17 cellular contexts compared by ENCODE assay signal in the genomic region with DNA sequence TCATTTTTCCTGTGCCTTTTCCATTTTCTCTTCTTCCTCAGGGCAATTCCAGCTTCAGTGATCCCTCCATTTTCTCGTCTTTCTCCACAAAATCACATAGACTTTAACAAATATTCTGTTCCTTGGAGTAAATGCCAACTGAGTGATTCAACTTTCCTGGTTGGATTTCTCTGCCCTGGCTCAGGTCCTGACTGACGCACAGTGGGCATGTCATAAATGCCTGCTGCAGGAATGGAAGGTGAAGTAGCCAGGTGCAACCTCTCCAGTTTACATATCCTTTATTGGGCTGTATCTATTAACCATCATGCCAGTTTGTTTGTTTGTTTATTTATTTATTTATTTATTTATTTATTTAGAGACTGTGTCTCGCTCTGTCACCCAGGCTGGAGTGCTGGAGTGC.
DNase-seq lines count a peak whose midpoint lies in the region; ATAC-seq, FAIRE-seq and TF ChIP-seq lines count a peak whose summit lies in the region.
"Had no signal": no experiment of that assay in that cellular context is flagged by ENCODE, and none has a peak within 500 bp of the region (broad histone marks: within the 10 kb centered on the region; RNA-seq: fewer than 3 reads in every experiment).

No MANE protein-coding gene starts in this region.

- BruUV-seq in HCT116 (replicated peaks; lab: Mats Ljungman, UMichigan) = no TSS peak

- CTCF ChIA-PET in HCT116 (lab: Charles Lee) = no interaction called here

- TF ChIP-seq RAD21 in HCT116 (IDR thresholded peaks at IDR 0.05; ENCODE audit: low read depth) = no peak

- TF ChIP-seq CTCF in HCT116 (IDR thresholded peaks at IDR 0.05 in 2 of 3, conservative IDR thresholded peaks at IDR 0.05 in 1 of 3; ENCODE audit: borderline replicate concordance in 1 of 3, insufficient read depth in 1 of 3, low read depth in 2 of 3, low read length in 2 of 3) = no peak
- TF ChIP-seq CTCF in keratinocyte (optimal IDR thresholded peaks at IDR 0.05 in 1 of 3, IDR thresholded peaks at IDR 0.05 in 1 of 3, conservative IDR thresholded peaks at IDR 0.05 in 1 of 3; ENCODE audit: extremely low read depth in 1 of 3, insufficient read depth in 2 of 3, low read length in 3 of 3) = no peak
- TF ChIP-seq CTCF in thoracic aorta (IDR thresholded peaks at IDR 0.05) = no peak

- DNase-seq in HCT116 (ENCODE audit: low read depth, low spot score) (no peak), adipocyte (ENCODE audit: low read depth) (peak; percentile 22), keratinocyte (ENCODE audit: low read depth, low spot score) (peak; percentile 9), thoracic aorta (ENCODE audit: low spot score) (no peak)
- DNase-seq: activated CD8-positive, alpha-beta T cell treated with anti-CD3 and anti-CD28 coated beads for 36 hours; C1 segment of cervical spinal cord; kidney glomerular epithelial cell; midbrain; NCI-H1092; stimulated activated CD4-positive, alpha-beta T cell treated with anti-CD3 and anti-CD28 coated beads, Interleukin-4, amount 100 ng/mL, for 24 hours; tibial artery had no signal

- H3K4me1 ChIP-seq in HCT116 (ENCODE audit: control insufficient read depth in 1 of 2, insufficient read depth in 2 of 2, low read length in 2 of 2) = peaks cover 25 to 37% of the 10 kb centered on the region in 2 experiments
- H3K4me1 ChIP-seq in adipocyte (ENCODE audit: control insufficient read depth, insufficient read depth, low read length) = peaks cover 27% of the 10 kb centered on the region
- peaks cover 12% of the 10 kb centered on the region for H3K4me1 ChIP-seq in keratinocyte (ENCODE audit: control insufficient read depth, extremely low read depth, insufficient read depth, low read length)
- peaks cover 25 to 48% of the 10 kb centered on the region in 2 donors for H3K4me1 ChIP-seq in thoracic aorta (ENCODE audit: control insufficient read depth in 1 of 2, low read depth in 2 of 2)

- H2AFZ ChIP-seq in HCT116 (ENCODE audit: low read depth, low read length, poor library complexity, severe bottlenecking) (no peak overlapping the region), keratinocyte (ENCODE audit: control insufficient read depth, low read length) (no peak overlapping the region)

- H3K27ac ChIP-seq in HCT116 (ENCODE audit: low read depth, low read length) (no peak overlapping the region), keratinocyte (ENCODE audit: control insufficient read depth, insufficient read depth, low read length) (no peak overlapping the region), thoracic aorta (peak overlapping the region; percentile 84 to 94)

- H3K9me3 ChIP-seq in HCT116 (ENCODE audit: control insufficient read depth in 1 of 2, insufficient read depth in 1 of 2, low read depth in 1 of 2, low read length in 2 of 2) (no peaks in the 10 kb centered on the region), adipocyte (ENCODE audit: control insufficient read depth, low read length) (no peaks in the 10 kb centered on the region), keratinocyte (ENCODE audit: control insufficient read depth, low read depth, low read length) (no peaks in the 10 kb centered on the region), thoracic aorta (no peaks in the 10 kb centered on the region)
- H3K9me3 ChIP-seq: tibial artery had no signal

- no peak for FAIRE-seq in keratinocyte (lab: Jason Lieb, UNC)
- FAIRE-seq: K562, RCC 7860 had no signal

- TF ChIP-seq POLR2A in HCT116 (IDR thresholded peaks at IDR 0.05; ENCODE audit: borderline replicate concordance, extremely low read depth, insufficient read depth, insufficient read length) = no peak

- ATAC-seq in HCT116 (no peak), thoracic aorta (ENCODE audit: insufficient number of reproducible peaks, low FRiP score, low read depth) (no peak), GM18511 (IDR thresholded peaks at IDR 0.05; ENCODE audit: unreplicated experiment) (no peak), HG02642 (IDR thresholded peaks at IDR 0.05; ENCODE audit: poor library complexity, unreplicated experiment) (no peak), GM21529 (IDR thresholded peaks at IDR 0.05; ENCODE audit: unreplicated experiment) (no peak)
- ATAC-seq: activated CD8-positive, alpha-beta T cell treated with anti-CD3 and anti-CD28 coated beads for 36 hours; esophagus mucosa; K562 had no signal

- no peaks in the 10 kb centered on the region for H3K79me2 ChIP-seq in HCT116 (ENCODE audit: insufficient read depth, low read length)
- no peaks in the 10 kb centered on the region for H3K79me2 ChIP-seq in keratinocyte (ENCODE audit: control insufficient read depth, insufficient read depth, low read length)

- no peaks in the 10 kb centered on the region for H3K9me2 ChIP-seq in HCT116 (ENCODE audit: insufficient read depth)

- H3K36me3 ChIP-seq in HCT116 (ENCODE audit: control insufficient read depth in 1 of 2, insufficient read depth in 2 of 2, low read length in 2 of 2) = no peaks in the 10 kb centered on the region
- H3K36me3 ChIP-seq in adipocyte (ENCODE audit: control insufficient read depth, insufficient read depth, low read length, severe bottlenecking) = no peaks in the 10 kb centered on the region
- no peaks in the 10 kb centered on the region for H3K36me3 ChIP-seq in keratinocyte (ENCODE audit: control insufficient read depth in 2 of 2, extremely low read depth in 1 of 2, insufficient read depth in 2 of 2, low read length in 2 of 2)
- no peaks in the 10 kb centered on the region for H3K36me3 ChIP-seq in thoracic aorta
- H3K36me3 ChIP-seq: tibial artery had no signal

- intact Hi-C loops in HCT116 (cut with micrococcal nuclease) = loop anchor here (5.0 kb wide), 1 partner anchor 94 kb away; the partner anchor contains the start of gene MEF2C

- H3K9ac ChIP-seq in HCT116 (ENCODE audit: low read length) = no peak overlapping the region
- H3K9ac ChIP-seq in adipocyte (ENCODE audit: low read length) = no peak overlapping the region
- no peak overlapping the region for H3K9ac ChIP-seq in keratinocyte (ENCODE audit: control insufficient read depth, extremely low read depth, insufficient read depth, low read length)

- dilution Hi-C loops in keratinocyte (cut with MboI; ENCODE audit: extremely low pct_ligation_motif_present, low sequenced_read_pairs) = no loop called here

- no peaks in the 10 kb centered on the region for H4K20me1 ChIP-seq in HCT116 (ENCODE audit: insufficient read depth)
- no peaks in the 10 kb centered on the region for H4K20me1 ChIP-seq in keratinocyte (ENCODE audit: control insufficient read depth, extremely low read depth, insufficient read depth, low read length)

- RAD21 ChIA-PET in HCT116 (lab: Charles Lee; ENCODE audit: low non-redundant PET in 1 of 2, low total read pairs in 2 of 2, uncharacterized antibody in 2 of 2, unreplicated experiment in 2 of 2) = no interaction called here

- H3K27me3 ChIP-seq in HCT116 (ENCODE audit: insufficient read depth, low read length) (no peaks in the 10 kb centered on the region), adipocyte (replicated peaks; ENCODE audit: control insufficient read depth, insufficient read depth, low read length) (no peaks in the 10 kb centered on the region), keratinocyte (ENCODE audit: control insufficient read depth, extremely low read depth, insufficient read depth, low read length) (peaks cover 3% of the 10 kb centered on the region), thoracic aorta (replicated peaks; ENCODE audit: insufficient read depth) (no peaks in the 10 kb centered on the region)
- H3K27me3 ChIP-seq: tibial artery had no signal

- peak overlapping the region; percentile 33 for H3K4me2 ChIP-seq in HCT116 (ENCODE audit: low read length)
- H3K4me2 ChIP-seq in keratinocyte (ENCODE audit: control insufficient read depth, extremely low read depth, insufficient read depth, low read depth, low read length) = no peak overlapping the region

- POLR2A ChIA-PET in HCT116 (lab: Charles Lee) = no interaction called here

- no peak overlapping the region for H3K4me3 ChIP-seq in HCT116 (replicated peaks in 1 of 2; ENCODE audit: low read depth in 1 of 2, low read length in 2 of 2)
- no peak overlapping the region for H3K4me3 ChIP-seq in adipocyte (ENCODE audit: low read length)
- no peak overlapping the region for H3K4me3 ChIP-seq in keratinocyte (ENCODE audit: control insufficient read depth in 2 of 3, extremely low read depth in 1 of 3, insufficient read depth in 2 of 3, low read depth in 1 of 3, low read length in 3 of 3)
- H3K4me3 ChIP-seq in thoracic aorta = no peak overlapping the region
- H3K4me3 ChIP-seq: K562, tibial artery had no signal

- no peaks in the 10 kb centered on the region for H3K9me1 ChIP-seq in keratinocyte (ENCODE audit: control insufficient read depth, extremely low read depth, insufficient read depth, low read length)

TF ChIP-seq in HCT116, 20 proteins besides CTCF, POLR2A, EP300 and RAD21:
- no peak for TF ChIP-seq CEBPB (IDR thresholded peaks at IDR 0.05; ENCODE audit: low read depth)
- 0 out of 2 replicates have a peak, but pooled peaks have one; percentile 17 for TF ChIP-seq FOSL1 (IDR thresholded peaks at IDR 0.05; ENCODE audit: low read depth)
- TF ChIP-seq, protein P1, sequence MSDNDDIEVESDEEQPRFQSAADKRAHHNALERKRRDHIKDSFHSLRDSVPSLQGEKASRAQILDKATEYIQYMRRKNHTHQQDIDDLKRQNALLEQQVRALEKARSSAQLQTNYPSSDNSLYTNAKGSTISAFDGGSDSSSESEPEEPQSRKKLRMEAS (IDR thresholded peaks at IDR 0.05) = no peak

Comparison
In these comparisons a context has a peak if more than half of its experiments do, and no peak if none do; other contexts are left out.
1. DNase-seq: peak in adipocyte (single experiment) and keratinocyte (single experiment); none in HCT116 (single experiment) and thoracic aorta (single experiment).
2. H3K27ac ChIP-seq: peak in thoracic aorta (2 of 2); none in HCT116 (single experiment) and keratinocyte (single experiment).